1 cellular context compared by ENCODE assay signal in genomic region chr7:55206235-55207029, GRCh38.
TF ChIP-seq lines count a peak whose summit lies in the region.

No MANE protein-coding gene starts in this region.

TF ChIP-seq in HepG2, 621 proteins besides CTCF, POLR2A, EP300 and RAD21 (continued from another document):
- TF ChIP-seq PRDM15 (CRISPR knock-in tag; IDR thresholded peaks at IDR 0.05): no peak
